24 cellular contexts compared by ENCODE assay signal in genomic region chr17:83149761-83150251, GRCh38.
A peak's percentile ranks its signal among the peaks of the same experiment; 100 is the strongest.
DNase-seq lines count a peak whose midpoint lies in the region; ATAC-seq and TF ChIP-seq lines count a peak whose summit lies in the region.
"Had no signal": no experiment of that assay in that cellular context is flagged by ENCODE, and none has a peak within 500 bp of the region (broad histone marks: within the 10 kb centered on the region; RNA-seq: fewer than 3 reads in every experiment).

No MANE protein-coding gene starts in this region.

- no peaks in the 10 kb centered on the region for H3K36me3 Mint-ChIP-seq in activated CD4-positive, alpha-beta T cell treated with anti-CD3 and anti-CD28 coated beads, Interleukin-2, amount 10 ng/mL, durations not matched to agents 24 days and 14 days (ENCODE audit: low read depth)
- H3K36me3 Mint-ChIP-seq: naive thymus-derived CD8-positive, alpha-beta T cell had no signal

- no peaks in the 10 kb centered on the region for H3K36me3 ChIP-seq in esophagus muscularis mucosa
- H3K36me3 ChIP-seq: heart left ventricle, MG63, vagina had no signal

- H3K27ac ChIP-seq in esophagus muscularis mucosa (replicated peaks in 1 of 4): no peak overlapping the region
- H3K27ac ChIP-seq: heart left ventricle, vagina had no signal

- no peak for TF ChIP-seq POLR2A in esophagus muscularis mucosa (IDR thresholded peaks at IDR 0.05; ENCODE audit: low read depth)

- no peak overlapping the region for H3K4me3 ChIP-seq in esophagus muscularis mucosa
- H3K4me3 ChIP-seq: GM12878, heart left ventricle, MG63, vagina had no signal

- H3K9me3 Mint-ChIP-seq in activated CD4-positive, alpha-beta T cell treated with anti-CD3 and anti-CD28 coated beads, Interleukin-2, amount 10 ng/mL, durations not matched to agents 24 days and 14 days: no peaks in the 10 kb centered on the region
- H3K9me3 Mint-ChIP-seq: naive thymus-derived CD8-positive, alpha-beta T cell had no signal

- H3K27ac Mint-ChIP-seq in activated CD4-positive, alpha-beta T cell treated with anti-CD3 and anti-CD28 coated beads, Interleukin-2, amount 10 ng/mL, durations not matched to agents 24 days and 14 days: no peak overlapping the region

- TF ChIP-seq CTCF in esophagus muscularis mucosa (IDR thresholded peaks at IDR 0.05): no peak

- 94% methylated on average over 10 of the region's 15 CpGs for WGBS in esophagus muscularis mucosa

- TF ChIP-seq EP300 in esophagus muscularis mucosa (IDR thresholded peaks at IDR 0.05): no peak

- no peaks in the 10 kb centered on the region for H3K27me3 Mint-ChIP-seq in activated CD4-positive, alpha-beta T cell treated with anti-CD3 and anti-CD28 coated beads, Interleukin-2, amount 10 ng/mL, durations not matched to agents 24 days and 14 days

- peaks cover 16% of the 10 kb centered on the region for H3K4me1 Mint-ChIP-seq in activated CD4-positive, alpha-beta T cell treated with anti-CD3 and anti-CD28 coated beads, Interleukin-2, amount 10 ng/mL, durations not matched to agents 24 days and 14 days

- no peak overlapping the region for H3K4me3 Mint-ChIP-seq in activated CD4-positive, alpha-beta T cell treated with anti-CD3 and anti-CD28 coated beads, Interleukin-2, amount 10 ng/mL, durations not matched to agents 24 days and 14 days
- H3K4me3 Mint-ChIP-seq: naive thymus-derived CD8-positive, alpha-beta T cell had no signal

- peak; percentile 47 for DNase-seq in activated CD4-positive, alpha-beta T cell treated with anti-CD3 and anti-CD28 coated beads, Interleukin-2, amount 10 ng/mL, durations not matched to agents 24 days and 14 days
- no peak for DNase-seq in activated CD4-positive, alpha-beta T cell treated with anti-CD3 and anti-CD28 coated beads, Interleukin-2, amount 50 U/mL, for 48 hours
- DNase-seq in LHCN-M2 (ENCODE audit: low read depth) (peak; percentile 48), esophagus muscularis mucosa (ENCODE audit: extremely low spot score) (peak; percentile 80), sciatic nerve (ENCODE audit: low spot score) (peak; percentile 53), middle frontal gyrus (ENCODE audit: extremely low spot score, low spot score) (no peak), NOMO-1 (lab: John Stamatoyannopoulos, UW; ENCODE audit: unreplicated experiment in 2 of 2) (no peak)
- DNase-seq: activated CD4-positive, alpha-beta T cell treated with anti-CD3 and anti-CD28 coated beads, Interleukin-2, amount 50 U/mL, for 1 hour; activated gamma-delta T cell treated with Interleukin-2 at 50 U/mL for 16 hours; C1 segment of cervical spinal cord; cerebellar nuclear complex; GF-D8; GOT3; heart left ventricle; MG63; naive thymus-derived CD8-positive, alpha-beta T cell; NCI-H1694 treated with DMSO at 0.1 percent for 48 hours; NCI-H226; small intestine; substantia nigra; SW 1271 had no signal

- H3K4me1 ChIP-seq in esophagus muscularis mucosa: peaks cover 0 to 32% (median 14%) of the 10 kb centered on the region in 4 donors

- ATAC-seq in sciatic nerve: no peak
- ATAC-seq in HG03521 (IDR thresholded peaks at IDR 0.05; ENCODE audit: unreplicated experiment): no peak
- ATAC-seq: GM12878; heart left ventricle; naive thymus-derived CD8-positive, alpha-beta T cell had no signal

- intact Hi-C loops in activated CD4-positive, alpha-beta T cell treated with anti-CD3 and anti-CD28 coated beads, Interleukin-2, amount 10 ng/mL, durations not matched to agents 24 days and 14 days (cut with micrococcal nuclease): no loop called here
- intact Hi-C loops in esophagus muscularis mucosa (cut with DNase I): no loop called here
- intact Hi-C loops in sciatic nerve (cut with DNase I): loop anchor here (2.0 kb wide), 1 partner anchor 23 kb away; no protein-coding TSS in a partner anchor

- H3K9me3 ChIP-seq in esophagus muscularis mucosa: no peaks in the 10 kb centered on the region
- H3K9me3 ChIP-seq: heart left ventricle, MG63, vagina had no signal

- H3K27me3 ChIP-seq in esophagus muscularis mucosa: peaks cover 0 to 8% (median 0%) of the 10 kb centered on the region in 4 donors
- H3K27me3 ChIP-seq: MG63, vagina had no signal

Comparison
In these comparisons a context has a peak if more than half of its experiments do, and no peak if none do; other contexts are left out.
1. DNase-seq: peak in activated CD4-positive, alpha-beta T cell treated with anti-CD3 and anti-CD28 coated beads, Interleukin-2, amount 10 ng/mL, durations not matched to agents 24 days and 14 days (single experiment), LHCN-M2 (single experiment), esophagus muscularis mucosa (single experiment) and sciatic nerve (single experiment); none in activated CD4-positive, alpha-beta T cell treated with anti-CD3 and anti-CD28 coated beads, Interleukin-2, amount 50 U/mL, for 48 hours (0 of 2), middle frontal gyrus (single experiment) and NOMO-1 (0 of 2).